In the genomic region with DNA sequence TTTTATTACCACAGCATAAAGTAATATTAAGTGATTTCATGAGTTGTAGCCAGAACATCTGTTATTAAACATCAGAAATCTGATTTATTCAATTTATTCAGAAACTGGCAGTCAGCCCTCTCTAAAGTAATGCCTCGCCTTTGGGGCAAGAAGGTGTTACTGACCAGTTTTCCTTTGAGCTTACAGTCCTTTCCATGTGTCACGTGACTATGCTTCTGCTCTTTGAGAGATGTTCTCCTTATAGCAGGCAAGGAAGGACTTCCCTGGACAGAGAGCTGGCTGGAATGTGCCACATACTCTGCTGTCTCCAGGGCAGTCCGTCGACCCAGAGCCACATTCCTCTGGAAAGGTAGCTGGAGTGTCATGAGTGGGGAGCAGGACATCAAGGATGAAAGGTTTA, we compare ENCODE assay signal across 22 cellular contexts.
"Had no signal": no experiment of that assay in that cellular context is flagged by ENCODE, and none has a peak within 500 bp of the region (broad histone marks: within the 10 kb centered on the region; RNA-seq: fewer than 3 reads in every experiment).

No MANE protein-coding gene starts in this region.

- H3K36me3 ChIP-seq: gastrocnemius medialis, heart left ventricle, left lung, neural progenitor cell, stomach, tibial artery, upper lobe of left lung had no signal

- H3K27ac ChIP-seq: heart left ventricle, hepatocyte, left lung, neural progenitor cell, parathyroid adenoma, stomach, testis, tibial artery, upper lobe of left lung had no signal

- H3K79me2 ChIP-seq: hepatocyte, parathyroid adenoma had no signal

- H3K4me2 ChIP-seq: hepatocyte, neural progenitor cell, smooth muscle cell had no signal

- H3K9me3 ChIP-seq: gastrocnemius medialis, heart left ventricle, left lung, testis, tibial artery, upper lobe of left lung had no signal

- H3K9ac ChIP-seq: neural progenitor cell, parathyroid adenoma had no signal

- DNase-seq: cortex of kidney; effector memory CD8-positive, alpha-beta T cell; erythroblast; heart left ventricle; left cardiac atrium; left lung; midbrain; naive thymus-derived CD4-positive, alpha-beta T cell; stimulated activated CD4-positive, alpha-beta T cell treated with anti-CD3 and anti-CD28 coated beads, Interleukin-12 subunit alpha, Interleukin-12 subunit beta, amount 100 ng/mL, for 4 hours; stimulated activated CD4-positive, alpha-beta T cell treated with anti-CD3 and anti-CD28 coated beads, Interleukin-1b, Interleukin-23, amount 100 ng/mL, for 48 hours; stimulated activated CD4-positive, alpha-beta T cell treated with anti-CD3 and anti-CD28 coated beads, Interleukin-4, amount 100 ng/mL, for 1 hour; stimulated activated naive CD4-positive, alpha-beta T cell treated with Interleukin-2 at 50 U/mL for 16 hours; stomach; testis; upper lobe of left lung had no signal

- H3K4me3 ChIP-seq: gastrocnemius medialis, heart left ventricle, hepatocyte, left lung, neural progenitor cell, smooth muscle cell, stomach, testis, tibial artery, upper lobe of left lung had no signal

- ATAC-seq: effector memory CD8-positive, alpha-beta T cell; heart left ventricle; naive thymus-derived CD4-positive, alpha-beta T cell; stimulated activated effector memory CD8-positive, alpha-beta T cell treated with anti-CD3 and anti-CD28 coated beads, Interleukin-12 subunit alpha, Interleukin-12 subunit beta, amount 100 ng/mL, for 72 hours had no signal

- H3K4me1 ChIP-seq: left lung, neural progenitor cell, parathyroid adenoma had no signal

- H2AFZ ChIP-seq: hepatocyte, neural progenitor cell, parathyroid adenoma had no signal

- H3K27me3 ChIP-seq: gastrocnemius medialis, heart left ventricle, hepatocyte, left lung, neural progenitor cell, stomach, testis, tibial artery, upper lobe of left lung had no signal
